ENCODE assay signal across 8 cellular contexts in genomic region chr5:66757219-66757833, GRCh38.
A peak's percentile ranks its signal among the peaks of the same experiment; 100 is the strongest.
DNase-seq lines count a peak whose midpoint lies in the region; ATAC-seq, FAIRE-seq and TF ChIP-seq lines count a peak whose summit lies in the region.

No MANE protein-coding gene starts in this region.

- no peak overlapping the region for H3K4me3 Mint-ChIP-seq in natural killer cell treated with Interleukin-12 subunit alpha and Interleukin-12 subunit beta and Interleukin-15 and Interleukin-18, amount 100 ng/mL, for 72 hours

- H3K9ac ChIP-seq in H1 (replicated peaks in 1 of 4; ENCODE audit: extremely low read depth in 1 of 4, low read depth in 3 of 4, low read length in 3 of 4): no peak overlapping the region

- TF ChIP-seq EP300 in H1 (IDR thresholded peaks at IDR 0.05; ENCODE audit: borderline replicate concordance in 1 of 2, low read depth in 2 of 2, low read length in 2 of 2): no peak

- H3K4me1 Mint-ChIP-seq in natural killer cell treated with Interleukin-12 subunit alpha and Interleukin-12 subunit beta and Interleukin-15 and Interleukin-18, amount 100 ng/mL, for 72 hours (ENCODE audit: low read depth in 2 of 2): no peaks in the 10 kb centered on the region

- 69% methylated on average over 5 of the region's 5 CpGs; no CpG with 5 or more reads in 1 of the 2 experiments for WGBS in H1 (ENCODE audit: extremely low coverage in 1 of 2, insufficient coverage in 1 of 2, insufficient read length in 1 of 2, insufficient replicate concordance in 2 of 2, low coverage in 1 of 2, low lambda C conversion rate in 2 of 2, missing lambda C conversion rate in 1 of 2), 2 experiments

- no peak overlapping the region for H3K4me3 ChIP-seq in H1 (ENCODE audit: extremely low read depth in 1 of 4, insufficient read depth in 2 of 4, low read depth in 3 of 4, low read length in 4 of 4)

- no peak overlapping the region for H3K56ac ChIP-seq in H1 (replicated peaks; ENCODE audit: insufficient read length, low read depth, low read length)

- no peaks in the 10 kb centered on the region for H3K9me3 Mint-ChIP-seq in natural killer cell treated with Interleukin-12 subunit alpha and Interleukin-12 subunit beta and Interleukin-15 and Interleukin-18, amount 100 ng/mL, for 72 hours

- H3K36me3 ChIP-seq in H1 (ENCODE audit: control insufficient read depth in 2 of 4, insufficient read depth in 4 of 4, low read length in 3 of 4): no peaks in the 10 kb centered on the region

- no peaks in the 10 kb centered on the region for H3K79me2 ChIP-seq in H1 (ENCODE audit: control insufficient read depth in 1 of 2, insufficient read depth in 2 of 2, low read length in 2 of 2)

- H2BK12ac ChIP-seq in H1 (ENCODE audit: low read depth, low read length): no peak overlapping the region

- H3K4me1 ChIP-seq in H1 (replicated peaks in 1 of 4; ENCODE audit: control insufficient read depth in 3 of 4, insufficient read depth in 4 of 4, low read length in 3 of 4): no peaks in the 10 kb centered on the region

- no peaks in the 10 kb centered on the region for H3K9me3 ChIP-seq in H1 (ENCODE audit: insufficient read depth in 2 of 2, low read depth in 1 of 2, low read length in 1 of 2)

- no peak overlapping the region for H2AK5ac ChIP-seq in H1 (ENCODE audit: low read depth, low read length)

- no peaks in the 10 kb centered on the region for H3K27me3 ChIP-seq in H1 (replicated peaks in 1 of 4; ENCODE audit: control insufficient read depth in 3 of 4, extremely low read depth in 1 of 4, insufficient read depth in 3 of 4, low read length in 3 of 4)

- no peak overlapping the region for H3K4me2 ChIP-seq in H1 (ENCODE audit: insufficient read depth in 1 of 2, low read depth in 2 of 2, low read length in 2 of 2)

- H3K14ac ChIP-seq in H1 (ENCODE audit: insufficient read length): no peak overlapping the region

- H4K8ac ChIP-seq in H1 (ENCODE audit: extremely low read depth, insufficient read depth, low read length): no peak overlapping the region

- DNase-seq in DMS153 treated with DMSO at 0.1 percent for 48 hours (lab: John Stamatoyannopoulos, UW; ENCODE audit: unreplicated experiment): peak; percentile 23
- DNase-seq in Kasumi-1 (lab: John Stamatoyannopoulos, UW): peak; percentile 42 to 62
- DNase-seq in SHP77 treated with DMSO at 0.1 percent for 48 hours (lab: John Stamatoyannopoulos, UW): peak; percentile 30
- DNase-seq in H1 (ENCODE audit: low read depth in 1 of 2, low spot score in 2 of 2): no peak
- peak; percentile 19 for DNase-seq in middle frontal gyrus (ENCODE audit: extremely low spot score, low spot score)
- DNase-seq in natural killer cell treated with Interleukin-12 subunit alpha and Interleukin-12 subunit beta and Interleukin-15 and Interleukin-18, amount 100 ng/mL, for 72 hours (ENCODE audit: low spot score): no peak

- peak; percentile 59 to 71 for TF ChIP-seq RAD21 in H1 (IDR thresholded peaks at IDR 0.05 in 1 of 2, conservative IDR thresholded peaks at IDR 0.05 in 1 of 2; ENCODE audit: low read depth in 2 of 2, low read length in 2 of 2)

- CTCF ChIA-PET in H1 (lab: Charles Lee; ENCODE audit: partially characterized antibody): interaction anchor here (0.7 to 6.5 kb wide), 21 partner anchors 11 to 519 kb away, joined by 3 to 76 read pairs (median 3); no protein-coding TSS in a partner anchor

- peak in 1 of 3 experiments; percentile 35; a peak in 2 of 4 replicates for TF ChIP-seq CTCF in H1 (IDR thresholded peaks at IDR 0.05; ENCODE audit: control extremely low read depth in 1 of 3, insufficient read depth in 1 of 3, low read depth in 1 of 3, low read length in 3 of 3)

- H3K27me3 Mint-ChIP-seq in natural killer cell treated with Interleukin-12 subunit alpha and Interleukin-12 subunit beta and Interleukin-15 and Interleukin-18, amount 100 ng/mL, for 72 hours: peaks cover 26 to 49% of the 10 kb centered on the region in 2 donors

- no peaks in the 10 kb centered on the region for H4K20me1 ChIP-seq in H1 (replicated peaks in 1 of 2; ENCODE audit: control insufficient read depth in 1 of 2, insufficient read depth in 2 of 2, low read length in 2 of 2)

- H2AFZ ChIP-seq in H1 (ENCODE audit: low read length): no peak overlapping the region

- H3K18ac ChIP-seq in H1 (ENCODE audit: extremely low read depth, low read length): no peak overlapping the region

- H3K79me1 ChIP-seq in H1 (ENCODE audit: low read depth, low read length): no peaks in the 10 kb centered on the region

- no peaks in the 10 kb centered on the region for H3K36me3 Mint-ChIP-seq in natural killer cell treated with Interleukin-12 subunit alpha and Interleukin-12 subunit beta and Interleukin-15 and Interleukin-18, amount 100 ng/mL, for 72 hours

- no peak overlapping the region for H3K4ac ChIP-seq in H1 (replicated peaks; ENCODE audit: insufficient read length, low read depth, low read length)

- H2BK120ac ChIP-seq in H1 (replicated peaks; ENCODE audit: low read depth, low read length): no peak overlapping the region

- no peak for TF ChIP-seq POLR2A in H1 (IDR thresholded peaks at IDR 0.05; ENCODE audit: control extremely low read depth in 1 of 2, low read depth in 2 of 2, low read length in 2 of 2)

- ATAC-seq in HG02981 (IDR thresholded peaks at IDR 0.05; ENCODE audit: unreplicated experiment) (no peak), HG03039 (IDR thresholded peaks at IDR 0.05; ENCODE audit: unreplicated experiment) (no peak)
- no peak for ATAC-seq in natural killer cell treated with Interleukin-12 subunit alpha and Interleukin-12 subunit beta and Interleukin-15 and Interleukin-18, amount 100 ng/mL, for 72 hours

- peak; percentile 45 for FAIRE-seq in H1 (lab: Jason Lieb, UNC)

- H2BK20ac ChIP-seq in H1 (ENCODE audit: low read length): no peak overlapping the region

- no peak overlapping the region for H2BK15ac ChIP-seq in H1 (ENCODE audit: low read length)

- H4K5ac ChIP-seq in H1 (ENCODE audit: insufficient read length, low read depth, low read length): no peak overlapping the region

- H3K27ac Mint-ChIP-seq in natural killer cell treated with Interleukin-12 subunit alpha and Interleukin-12 subunit beta and Interleukin-15 and Interleukin-18, amount 100 ng/mL, for 72 hours: no peak overlapping the region

- no peak overlapping the region for H4K91ac ChIP-seq in H1 (replicated peaks; ENCODE audit: insufficient read length, low read length)

- no peak overlapping the region for H2BK5ac ChIP-seq in H1 (ENCODE audit: low read depth, low read length)

- POLR2A ChIA-PET in H1 (lab: Charles Lee; ENCODE audit: partially characterized antibody): no interaction called here

- H3K23me2 ChIP-seq in H1 (ENCODE audit: low read depth, low read length): no peaks in the 10 kb centered on the region

- no peak overlapping the region for H3K23ac ChIP-seq in H1 (ENCODE audit: insufficient read length)

- H3K27ac ChIP-seq in H1 (ENCODE audit: low read depth, low read length): no peak overlapping the region

TF ChIP-seq in H1, 55 proteins besides CTCF, POLR2A, EP300 and RAD21:
- TF ChIP-seq EZH2 (IDR thresholded peaks at IDR 0.05; ENCODE audit: low read depth, low read length, severe bottlenecking) (no peak), TAF7 (optimal IDR thresholded peaks at IDR 0.05; ENCODE audit: borderline replicate concordance, low read depth, low read length) (no peak), RNF2 (IDR thresholded peaks at IDR 0.05; ENCODE audit: borderline replicate concordance, low read depth, low read length, missing control alignments, poor library complexity, severe bottlenecking) (no peak), EGR1 (IDR thresholded peaks at IDR 0.05; ENCODE audit: borderline replicate concordance, low read depth, low read length) (no peak), SP2 (IDR thresholded peaks at IDR 0.05; ENCODE audit: low read length) (no peak), RBBP5 (IDR thresholded peaks at IDR 0.05; ENCODE audit: borderline replicate concordance, low read depth, low read length) (no peak), SP4 (IDR thresholded peaks at IDR 0.05; ENCODE audit: low read length) (no peak), TCF12 (IDR thresholded peaks at IDR 0.05; ENCODE audit: low read depth, low read length) (no peak), TAF1 (IDR thresholded peaks at IDR 0.05; ENCODE audit: low read depth, low read length) (no peak), HDAC2 (IDR thresholded peaks at IDR 0.05; ENCODE audit: borderline replicate concordance in 1 of 2, low read depth in 2 of 2, low read length in 2 of 2) (no peak), MAFK (IDR thresholded peaks at IDR 0.05; ENCODE audit: low read depth, low read length) (no peak), MAX (IDR thresholded peaks at IDR 0.05) (no peak), POU5F1 (IDR thresholded peaks at IDR 0.05; ENCODE audit: low read depth, low read length) (no peak)
- TF ChIP-seq, protein P1, sequence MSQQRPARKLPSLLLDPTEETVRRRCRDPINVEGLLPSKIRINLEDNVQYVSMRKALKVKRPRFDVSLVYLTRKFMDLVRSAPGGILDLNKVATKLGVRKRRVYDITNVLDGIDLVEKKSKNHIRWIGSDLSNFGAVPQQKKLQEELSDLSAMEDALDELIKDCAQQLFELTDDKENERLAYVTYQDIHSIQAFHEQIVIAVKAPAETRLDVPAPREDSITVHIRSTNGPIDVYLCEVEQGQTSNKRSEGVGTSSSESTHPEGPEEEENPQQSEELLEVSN (IDR thresholded peaks at IDR 0.05): no peak
- TF ChIP-seq, protein P2, sequence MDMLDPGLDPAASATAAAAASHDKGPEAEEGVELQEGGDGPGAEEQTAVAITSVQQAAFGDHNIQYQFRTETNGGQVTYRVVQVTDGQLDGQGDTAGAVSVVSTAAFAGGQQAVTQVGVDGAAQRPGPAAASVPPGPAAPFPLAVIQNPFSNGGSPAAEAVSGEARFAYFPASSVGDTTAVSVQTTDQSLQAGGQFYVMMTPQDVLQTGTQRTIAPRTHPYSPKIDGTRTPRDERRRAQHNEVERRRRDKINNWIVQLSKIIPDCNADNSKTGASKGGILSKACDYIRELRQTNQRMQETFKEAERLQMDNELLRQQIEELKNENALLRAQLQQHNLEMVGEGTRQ (IDR thresholded peaks at IDR 0.05; ENCODE audit: low read length): no peak

Comparison
In these comparisons a context has a peak if more than half of its experiments do, and no peak if none do; other contexts are left out.
1. DNase-seq: peak in DMS153 treated with DMSO at 0.1 percent for 48 hours (single experiment), Kasumi-1 (2 of 2), SHP77 treated with DMSO at 0.1 percent for 48 hours (single experiment) and middle frontal gyrus (single experiment); none in H1 (0 of 2) and natural killer cell treated with Interleukin-12 subunit alpha and Interleukin-12 subunit beta and Interleukin-15 and Interleukin-18, amount 100 ng/mL, for 72 hours (single experiment).